In genomic region chr9:88995627-88996026, GRCh38 we compare ENCODE assay signal across 19 cellular contexts. TPM values are rescaled to one million over a fixed set of nuclear protein-coding genes. Genes with fewer than 3 reads are reported as not detected.
DNase-seq lines count a peak whose midpoint lies in the region; TF ChIP-seq lines count a peak whose summit lies in the region.
"Had no signal": no experiment of that assay in that cellular context is flagged by ENCODE, and none has a peak within 500 bp of the region (broad histone marks: within the 10 kb centered on the region; RNA-seq: fewer than 3 reads in every experiment).

No MANE protein-coding gene starts in this region.

- peak overlapping the region in 3 of 5 donors; percentile 34 to 92 (median 47) for H3K27ac ChIP-seq in stomach
- H3K27ac ChIP-seq in neuronal stem cell (replicated peaks; ENCODE audit: low read length) = no peak overlapping the region
- H3K27ac ChIP-seq: Peyer's patch had no signal

- no peaks in the 10 kb centered on the region for H3K36me3 Mint-ChIP-seq in brain

- no peak overlapping the region for H3K23ac ChIP-seq in neuronal stem cell (ENCODE audit: low read depth, low read length, poor library complexity)

- no peak overlapping the region for H2BK15ac ChIP-seq in neuronal stem cell (ENCODE audit: low read length)

- H2AFZ ChIP-seq in neuronal stem cell (ENCODE audit: low read length) = no peak overlapping the region

- no peak for TF ChIP-seq EP300 in stomach (IDR thresholded peaks at IDR 0.05)

- peaks cover 0 to 11% (median 4%) of the 10 kb centered on the region in 4 donors for H3K36me3 ChIP-seq in stomach
- H3K36me3 ChIP-seq in neuronal stem cell (replicated peaks in 1 of 2; ENCODE audit: control insufficient read depth in 2 of 2, insufficient read depth in 2 of 2, low read length in 2 of 2) = peaks cover 2 to 62% of the 10 kb centered on the region in 2 donors
- H3K36me3 ChIP-seq: Peyer's patch had no signal

- DNase-seq in DMS 273 treated with DMSO at 0.1 percent for 48 hours (lab: John Stamatoyannopoulos, UW) = peak; percentile 38
- DNase-seq in foreskin fibroblast = no peak
- DNase-seq in stomach = no peak
- no peak for DNase-seq in T1000 (lab: John Stamatoyannopoulos, UW)
- no peak for DNase-seq in UCSD-AML1 (lab: John Stamatoyannopoulos, UW; ENCODE audit: unreplicated experiment)
- DNase-seq in activated CD4-positive, CD25-positive, alpha-beta regulatory T cell treated with anti-CD3 and anti-CD28 coated beads, Interleukin-2, amount 50 U/mL, for 72 hours = no peak
- DNase-seq in neuronal stem cell (ENCODE audit: low spot score) = no peak
- DNase-seq: C1 segment of cervical spinal cord, DMS153, EL, MM.1S, NCI-H1105, NCI-H1930, NCI-H2171, NCI-H446 treated with DMSO at 0.1 percent for 48 hours, NCI-H774, Peyer's patch had no signal

- intact Hi-C loops in stomach (cut with DNase I; ENCODE audit: low total_unique reads) = no loop called here

- H3K4me2 ChIP-seq in neuronal stem cell (ENCODE audit: insufficient read depth, low read length, poor library complexity, severe bottlenecking) = no peak overlapping the region

- no peak overlapping the region for H3K18ac ChIP-seq in neuronal stem cell (ENCODE audit: low read length)

- H4K91ac ChIP-seq in neuronal stem cell (ENCODE audit: low read depth, low read length, poor library complexity) = no peak overlapping the region

- H2BK12ac ChIP-seq in neuronal stem cell (ENCODE audit: low read length) = no peak overlapping the region

- H2BK5ac ChIP-seq in neuronal stem cell (ENCODE audit: low read length) = no peak overlapping the region

- no peak overlapping the region for H3K4ac ChIP-seq in neuronal stem cell (ENCODE audit: low read length)

- no peak for TF ChIP-seq CTCF in brain (conservative IDR thresholded peaks at IDR 0.05)
- no peak for TF ChIP-seq CTCF in foreskin fibroblast (IDR thresholded peaks at IDR 0.05; ENCODE audit: low read depth, low read length)
- no peak for TF ChIP-seq CTCF in stomach (IDR thresholded peaks at IDR 0.05)

- H3K27me3 ChIP-seq in stomach (peaks cover 0 to 13% (median 7%) of the 10 kb centered on the region in 3 donors), neuronal stem cell (ENCODE audit: control insufficient read depth in 3 of 3, insufficient read depth in 3 of 3, low read depth in 1 of 3, low read length in 3 of 3) (no peaks in the 10 kb centered on the region)
- H3K27me3 ChIP-seq: Peyer's patch had no signal

- H2BK120ac ChIP-seq in neuronal stem cell (ENCODE audit: low read depth, low read length) = no peak overlapping the region

- H3K4me3 ChIP-seq in foreskin fibroblast (ENCODE audit: low read depth in 1 of 2, low read length in 2 of 2) = peak overlapping the region; percentile 36 to 87
- peak overlapping the region in 1 of 4 donors; percentile 90 for H3K4me3 ChIP-seq in stomach
- H3K4me3 ChIP-seq in neuronal stem cell (ENCODE audit: low read length in 2 of 2) = no peak overlapping the region
- H3K4me3 ChIP-seq: Peyer's patch had no signal

- H4K8ac ChIP-seq in neuronal stem cell (ENCODE audit: low read depth, low read length) = no peak overlapping the region

- no peak overlapping the region for H3K14ac ChIP-seq in neuronal stem cell (ENCODE audit: low read length)

- H3K9me3 ChIP-seq in stomach (no peaks in the 10 kb centered on the region), neuronal stem cell (replicated peaks in 1 of 2; ENCODE audit: control insufficient read depth in 2 of 2, insufficient read depth in 1 of 2, low read depth in 1 of 2, low read length in 2 of 2) (peaks cover 0 to 2% of the 10 kb centered on the region in 2 donors)
- H3K9me3 ChIP-seq: Peyer's patch had no signal

- H3K4me1 Mint-ChIP-seq in brain = peaks cover 81% of the 10 kb centered on the region

- peaks cover 0 to 13% (median 0%) of the 10 kb centered on the region in 5 experiments for H3K9me3 Mint-ChIP-seq in brain

- peaks cover 12% of the 10 kb centered on the region for H3K27me3 Mint-ChIP-seq in brain

- no peak overlapping the region for H2AK5ac ChIP-seq in neuronal stem cell (ENCODE audit: low read depth, low read length)

- no peaks in the 10 kb centered on the region for H3K79me1 ChIP-seq in neuronal stem cell (ENCODE audit: low read depth, low read length)

- no peak for TF ChIP-seq POLR2A in stomach (IDR thresholded peaks at IDR 0.05)

- no peak overlapping the region for H3K9ac ChIP-seq in neuronal stem cell (ENCODE audit: low read depth, low read length, poor library complexity)

- H3K4me1 ChIP-seq in stomach (peaks cover 34 to 93% (median 62%) of the 10 kb centered on the region in 4 donors), neuronal stem cell (ENCODE audit: control insufficient read depth in 2 of 2, insufficient read depth in 1 of 2, low read depth in 1 of 2, low read length in 2 of 2) (peaks cover 4 to 31% of the 10 kb centered on the region in 2 donors)

- 81 to 91% (median 86%) methylated on average over 6 of the region's 6 CpGs for WGBS in stomach, 5 donors
- WGBS in neuronal stem cell (ENCODE audit: extremely low coverage in 2 of 2, insufficient read length in 2 of 2, insufficient replicate concordance in 1 of 2), 2 donors = no CpG with 5 or more reads among the region's 6 CpGs

- peak overlapping the region in 3 of 5 experiments; percentile 26 to 91 (median 34) for H3K27ac Mint-ChIP-seq in brain

- peak overlapping the region in 3 of 5 experiments; percentile 20 to 75 (median 73) for H3K4me3 Mint-ChIP-seq in brain

RNA-seq across cellular contexts. Expression of gene S1PR3, which starts 4.4 kb away (rescaled TPM):
- polyA plus RNA-seq in brain (ENCODE audit: insufficient read depth, low read depth, low replicate concordance) (7.4 TPM), stomach (1 to 10 TPM; 1.7 to 9.2 (median 5.1) TPM)
- 10 to 100 TPM in 3 of 5 donors, 1 to 10 TPM in 2; 1.2 to 12.5 (median 10.3) TPM for total RNA-seq in stomach
- polyA plus RNA-seq in neuronal stem cell (2013, experiment 1 of 2) = 11.1 TPM
- 11.3 TPM for polyA plus RNA-seq in neuronal stem cell (2013, experiment 2 of 2)
- polyA plus RNA-seq: HepG2 had no signal

Comparison
In these comparisons a context has a peak if more than half of its experiments do, and no peak if none do; other contexts are left out.
1. H3K4me3 ChIP-seq: peak in foreskin fibroblast (2 of 2); none in neuronal stem cell (0 of 2).